In the genomic region with DNA sequence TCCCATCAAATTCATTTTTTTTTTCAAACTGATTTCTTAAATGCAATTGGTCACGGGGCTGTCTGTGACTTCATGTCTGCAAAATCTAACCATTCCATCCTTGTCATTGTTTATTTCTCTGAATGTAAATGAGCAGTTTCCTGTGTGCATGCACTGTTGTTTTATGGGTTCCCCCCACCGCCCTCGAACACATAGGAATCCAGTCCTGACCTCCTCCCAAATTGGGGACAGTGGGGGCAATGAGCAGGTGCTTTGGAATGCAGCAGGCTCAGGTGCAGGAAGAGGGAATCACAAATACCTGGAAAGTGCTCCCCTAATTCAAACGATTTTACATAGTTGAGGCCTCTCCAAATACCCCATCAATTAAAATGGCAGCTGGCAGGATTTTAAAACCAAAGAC, we compare ENCODE assay signal across 19 cellular contexts.
DNase-seq lines count a peak whose midpoint lies in the region; ATAC-seq and TF ChIP-seq lines count a peak whose summit lies in the region.
"Had no signal": no experiment of that assay in that cellular context is flagged by ENCODE, and none has a peak within 500 bp of the region (broad histone marks: within the 10 kb centered on the region; RNA-seq: fewer than 3 reads in every experiment).

No MANE protein-coding gene starts in this region.

- H2AFZ ChIP-seq in H9 (ENCODE audit: low read length): no peak overlapping the region
- H2AFZ ChIP-seq: PC-9 had no signal

- H4K8ac ChIP-seq in H9 (replicated peaks; ENCODE audit: insufficient read length, low read depth, low read length): no peak overlapping the region

- H3K27me3 ChIP-seq in H9 (ENCODE audit: insufficient read depth, low read length): peaks cover 4% of the 10 kb centered on the region; the same call in 1 of the 2 replicates
- peaks cover 88% of the 10 kb centered on the region for H3K27me3 ChIP-seq in iPS-20b (ENCODE audit: insufficient read depth, low read length)
- peaks cover 0 to 14% (median 0%) of the 10 kb centered on the region in 3 donors for H3K27me3 ChIP-seq in skeletal muscle tissue (ENCODE audit: control insufficient read depth in 3 of 3, insufficient read depth in 3 of 3, low read length in 3 of 3)
- H3K27me3 ChIP-seq in suprapubic skin: peaks cover 22% of the 10 kb centered on the region
- H3K27me3 ChIP-seq: SJCRH30 had no signal

- no peak overlapping the region for H3K23ac ChIP-seq in H9 (ENCODE audit: insufficient read length, low read depth, low read length)

- H3K4me1 ChIP-seq in H9 (ENCODE audit: insufficient read depth, low read length) (peaks cover 16% of the 10 kb centered on the region; the same call in 1 of the 2 replicates), iPS-20b (ENCODE audit: insufficient read depth, low read length) (peaks cover 43% of the 10 kb centered on the region), skeletal muscle tissue (ENCODE audit: control insufficient read depth in 3 of 3, insufficient read depth in 3 of 3, low read length in 3 of 3) (peaks cover 19 to 32% (median 30%) of the 10 kb centered on the region in 3 donors), suprapubic skin (peaks cover 4% of the 10 kb centered on the region)
- H3K4me1 ChIP-seq: A549, SJCRH30 had no signal

- peaks cover 8% of the 10 kb centered on the region for H3K23me2 ChIP-seq in H9 (ENCODE audit: insufficient read length, low read depth, low read length, poor library complexity, severe bottlenecking)

- H3K27ac ChIP-seq in H9 (ENCODE audit: insufficient read length, low read depth, low read length) (no peak overlapping the region), SK-N-MC (peak overlapping the region; percentile 89), iPS-20b (ENCODE audit: low read length) (no peak overlapping the region), skeletal muscle tissue (ENCODE audit: low read depth, low read length) (no peak overlapping the region), suprapubic skin (no peak overlapping the region)
- H3K27ac ChIP-seq: A549, BLaER1, KMS-11, PC-9, SJCRH30 had no signal

- no peak for DNase-seq in H9
- no peak for DNase-seq in SK-N-MC (ENCODE audit: low read depth, low spot score)
- DNase-seq in suprapubic skin (ENCODE audit: low spot score in 2 of 2): no peak
- DNase-seq in central memory CD4-positive, alpha-beta T cell: no peak
- DNase-seq: Calu3; CD8-positive, alpha-beta T cell; GF-D8; MV-4-11; NCI-H187; NCI-H226; NCI-H524; PC-9; SJCRH30 had no signal

- no peak overlapping the region for H3K14ac ChIP-seq in H9 (ENCODE audit: insufficient read depth, low read length)

- no peaks in the 10 kb centered on the region for H3K36me3 ChIP-seq in SK-N-MC (ENCODE audit: insufficient read depth, low read length)
- no peaks in the 10 kb centered on the region for H3K36me3 ChIP-seq in iPS-20b (ENCODE audit: insufficient read depth, low read depth, low read length)
- no peaks in the 10 kb centered on the region for H3K36me3 ChIP-seq in skeletal muscle tissue (ENCODE audit: control insufficient read depth in 3 of 3, insufficient read depth in 3 of 3, low read length in 3 of 3)
- H3K36me3 ChIP-seq in suprapubic skin: no peaks in the 10 kb centered on the region
- H3K36me3 ChIP-seq: BLaER1, SJCRH30 had no signal

- no peaks in the 10 kb centered on the region for H3K79me1 ChIP-seq in H9 (ENCODE audit: insufficient read depth, low read depth, low read length, poor library complexity, severe bottlenecking)

- no peak overlapping the region for H3K4ac ChIP-seq in H9 (ENCODE audit: low read depth, low read length)

- TF ChIP-seq EP300 in suprapubic skin (IDR thresholded peaks at IDR 0.05): no peak

- no peak overlapping the region for H4K5ac ChIP-seq in H9 (ENCODE audit: insufficient read length, low read depth, low read length)

- peaks cover 75% of the 10 kb centered on the region for H3K27me3 Mint-ChIP-seq in H9 (ENCODE audit: low read depth)

- H3T11ph ChIP-seq in H9 (ENCODE audit: low read length): no peak overlapping the region

- no peaks in the 10 kb centered on the region for H3K9me3 ChIP-seq in H9 (ENCODE audit: control insufficient read depth, low read depth, low read length)
- H3K9me3 ChIP-seq in SK-N-MC (ENCODE audit: low read depth, low read length): no peaks in the 10 kb centered on the region
- H3K9me3 ChIP-seq in iPS-20b (ENCODE audit: insufficient read depth, low read depth, low read length): no peaks in the 10 kb centered on the region
- H3K9me3 ChIP-seq in skeletal muscle tissue (ENCODE audit: control insufficient read depth in 3 of 3, low read length in 3 of 3): no peaks in the 10 kb centered on the region
- H3K9me3 ChIP-seq in suprapubic skin: no peaks in the 10 kb centered on the region
- H3K9me3 ChIP-seq: A549, BLaER1, SJCRH30 had no signal

- H3K4me3 Mint-ChIP-seq in H9: peak overlapping the region; percentile 4 to 69; a peak in 4 of 5 replicates
- H3K4me3 Mint-ChIP-seq: CD8-positive, alpha-beta T cell had no signal

- H3K79me2 ChIP-seq in H9 (ENCODE audit: insufficient read depth, low read length): no peaks in the 10 kb centered on the region

- no peak overlapping the region for H2BK15ac ChIP-seq in H9 (ENCODE audit: low read depth, low read length)

- peak overlapping the region in 2 of 3 experiments; percentile 80 to 95; a peak in 4 of 7 replicates for H3K27ac Mint-ChIP-seq in H9
- H3K27ac Mint-ChIP-seq: CD8-positive, alpha-beta T cell had no signal

- H4K20me1 ChIP-seq in H9 (ENCODE audit: control insufficient read depth, insufficient read depth, insufficient read length): no peaks in the 10 kb centered on the region
- H4K20me1 ChIP-seq: BLaER1 had no signal

- H3K9ac ChIP-seq in H9 (ENCODE audit: extremely low read depth, insufficient read length, low read length): no peak overlapping the region
- H3K9ac ChIP-seq in SK-N-MC (ENCODE audit: insufficient read length): no peak overlapping the region
- no peak overlapping the region for H3K9ac ChIP-seq in iPS-20b (ENCODE audit: low read depth, low read length)
- peak overlapping the region in 2 of 3 donors; percentile 5 to 45 for H3K9ac ChIP-seq in skeletal muscle tissue (ENCODE audit: low read depth in 1 of 3, low read length in 3 of 3)
- H3K9ac ChIP-seq: BLaER1, KMS-11 had no signal

- H3K18ac ChIP-seq in H9 (ENCODE audit: insufficient read length, low read depth, low read length): no peak overlapping the region

- no peak overlapping the region for H4K91ac ChIP-seq in H9 (ENCODE audit: insufficient read length, low read depth, low read length)

- H2BK5ac ChIP-seq in H9 (ENCODE audit: insufficient read length, low read length): no peak overlapping the region

- H3K4me3 ChIP-seq in SK-N-MC: peak overlapping the region; percentile 68
- peak overlapping the region; percentile 6 for H3K4me3 ChIP-seq in iPS-20b (ENCODE audit: low read length)
- no peak overlapping the region for H3K4me3 ChIP-seq in skeletal muscle tissue (ENCODE audit: low read length in 3 of 3)
- no peak overlapping the region for H3K4me3 ChIP-seq in suprapubic skin
- H3K4me3 ChIP-seq: A549, BLaER1, PC-9, SJCRH30 had no signal

- no peak overlapping the region for H3K56ac ChIP-seq in H9 (ENCODE audit: insufficient read length, low read depth, low read length)

- no peak overlapping the region for H2BK120ac ChIP-seq in H9 (ENCODE audit: low read depth, low read length, poor library complexity, severe bottlenecking)

- ATAC-seq in HG02571 (IDR thresholded peaks at IDR 0.05; ENCODE audit: unreplicated experiment): no peak
- ATAC-seq: A549; CD8-positive, alpha-beta T cell had no signal

- H2BK12ac ChIP-seq in H9 (ENCODE audit: insufficient read length, low read depth, low read length): no peak overlapping the region

- no peak for TF ChIP-seq POLR2A in suprapubic skin (IDR thresholded peaks at IDR 0.05)

- H3K9me3 Mint-ChIP-seq in H9: no peaks in the 10 kb centered on the region; a peak in 1 of 5 replicates
- H3K9me3 Mint-ChIP-seq: CD8-positive, alpha-beta T cell had no signal

- H3K4me2 ChIP-seq in H9 (ENCODE audit: insufficient read depth, insufficient read length, low read length): peak overlapping the region; percentile 3
- H3K4me2 ChIP-seq: A549, BLaER1, KMS-11, PC-9 had no signal

- WGBS in H9 (ENCODE audit: extremely low coverage, insufficient read length, low lambda C conversion rate): no CpG with 5 or more reads among the region's 4 CpGs
- WGBS in suprapubic skin: 35% methylated on average over 4 of the region's 4 CpGs

- peaks cover 57 to 73% of the 10 kb centered on the region in 2 experiments for H3K4me1 Mint-ChIP-seq in H9

- no peaks in the 10 kb centered on the region for H3K36me3 Mint-ChIP-seq in H9 (ENCODE audit: insufficient read depth in 1 of 3, low read depth in 3 of 3)
- H3K36me3 Mint-ChIP-seq: CD8-positive, alpha-beta T cell had no signal

- no peak for TF ChIP-seq CTCF in H9 (conservative IDR thresholded peaks at IDR 0.05)
- TF ChIP-seq CTCF in suprapubic skin (IDR thresholded peaks at IDR 0.05): no peak

- H2AK5ac ChIP-seq in H9 (ENCODE audit: insufficient read length, low read length): no peak overlapping the region

- no peak overlapping the region for H2BK20ac ChIP-seq in H9 (ENCODE audit: low read depth, low read length, poor library complexity, severe bottlenecking)

Comparison
In these comparisons a context has a peak if more than half of its experiments do, and no peak if none do; other contexts are left out.
1. H3K9ac ChIP-seq: peak in skeletal muscle tissue (2 of 3); none in H9 (single experiment), SK-N-MC (single experiment) and iPS-20b (single experiment).
2. H3K4me3 ChIP-seq: peak in SK-N-MC (single experiment) and iPS-20b (single experiment); none in skeletal muscle tissue (0 of 3) and suprapubic skin (single experiment).